ENCODE assay signal across 10 cellular contexts in the genomic region with DNA sequence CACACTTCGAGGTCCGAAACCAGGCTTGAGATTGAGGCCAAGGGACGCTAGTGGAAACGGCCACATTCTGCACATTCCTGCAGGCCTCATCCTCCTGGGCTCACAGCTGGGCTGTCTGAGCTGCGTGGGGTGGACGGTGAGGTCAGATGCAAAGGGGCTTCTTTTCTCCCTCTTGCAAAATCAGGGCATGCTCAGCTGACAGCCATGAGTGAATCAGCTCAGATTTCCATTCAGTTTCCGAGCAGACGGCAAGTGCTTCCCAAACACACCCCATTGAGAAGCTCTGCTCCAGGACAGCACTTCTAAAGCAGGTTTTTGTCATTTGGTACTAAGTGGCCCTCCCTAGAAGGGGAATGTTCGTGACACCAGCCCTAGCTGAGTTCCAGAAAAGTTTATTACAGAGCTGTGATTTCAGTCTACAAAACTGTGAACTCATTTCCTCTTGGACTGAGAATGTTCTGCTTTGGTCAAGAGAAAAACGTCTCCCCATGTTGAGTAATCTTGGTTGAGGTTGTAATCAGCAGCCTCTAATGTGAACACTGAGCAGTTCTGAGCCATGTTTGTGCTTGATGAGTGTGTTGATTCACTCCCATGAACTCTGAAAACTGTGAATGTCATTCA. TPM values are rescaled to one million over a fixed set of nuclear protein-coding genes. Genes with fewer than 3 reads are reported as not detected.
DNase-seq lines count a peak whose midpoint lies in the region; ATAC-seq and TF ChIP-seq lines count a peak whose summit lies in the region.
"Had no signal": no experiment of that assay in that cellular context is flagged by ENCODE, and none has a peak within 500 bp of the region (broad histone marks: within the 10 kb centered on the region; RNA-seq: fewer than 3 reads in every experiment).

No MANE protein-coding gene starts in this region.

- peak in 1 of 4 donors; percentile 28 for TF ChIP-seq POLR2A in upper lobe of left lung (IDR thresholded peaks at IDR 0.05)

- ATAC-seq in upper lobe of left lung (ENCODE audit: low FRiP score in 2 of 2) = peak; percentile 73 to 96
- ATAC-seq in GM19395 (IDR thresholded peaks at IDR 0.05; ENCODE audit: unreplicated experiment) = no peak

- H3K9me3 ChIP-seq in muscle layer of colon (ENCODE audit: low read length) = no peaks in the 10 kb centered on the region
- H3K9me3 ChIP-seq in upper lobe of left lung = no peaks in the 10 kb centered on the region

- H3K9ac ChIP-seq in muscle layer of colon (ENCODE audit: low read length) = no peak overlapping the region

- TF ChIP-seq EP300 in upper lobe of left lung (IDR thresholded peaks at IDR 0.05) = peak in 1 of 4 donors; percentile 64

- no peak for DNase-seq in RWPE1 (ENCODE audit: low spot score)
- peak; percentile 21 for DNase-seq in fibroblast of peridontal ligament (ENCODE audit: extremely low read depth)
- DNase-seq in upper lobe of left lung = peak in 1 of 2 donors; percentile 52
- DNase-seq in DMS79 treated with DMSO at 0.1 percent for 48 hours (lab: John Stamatoyannopoulos, UW) = no peak
- no peak for DNase-seq in GM19238 (ENCODE audit: insufficient read length, low spot score)
- no peak for DNase-seq in activated CD4-positive, alpha-beta T cell treated with anti-CD3 and anti-CD28 coated beads for 48 hours
- DNase-seq: activated CD8-positive, alpha-beta memory T cell treated with anti-CD3 and anti-CD28 coated beads for 24 hours had no signal

- TF ChIP-seq CTCF in RWPE1 (conservative IDR thresholded peaks at IDR 0.05; ENCODE audit: low read depth) (no peak), upper lobe of left lung (IDR thresholded peaks at IDR 0.05) (no peak)

- CTCF ChIA-PET in RWPE1 (lab: Yijun Ruan, JAX) = no interaction called here

- 26 to 38% methylated on average over 8 to 10 of the region's 10 CpGs for WGBS in upper lobe of left lung, 2 donors

- H3K27ac ChIP-seq in RWPE1 (peak overlapping the region; percentile 95), muscle layer of colon (ENCODE audit: low read depth, low read length) (peak overlapping the region; percentile 32), upper lobe of left lung (peak overlapping the region; percentile 35 to 68 (median 50))

- H3K4me1 ChIP-seq in muscle layer of colon (ENCODE audit: insufficient read depth, low read length) = peaks cover 3% of the 10 kb centered on the region
- peaks cover 0 to 11% (median 1%) of the 10 kb centered on the region in 4 donors for H3K4me1 ChIP-seq in upper lobe of left lung

- H3K27me3 ChIP-seq in muscle layer of colon (ENCODE audit: control insufficient read depth in 1 of 2, insufficient read depth in 2 of 2, low read length in 2 of 2) (no peaks in the 10 kb centered on the region), upper lobe of left lung (no peaks in the 10 kb centered on the region)

- no peak overlapping the region for H3K4me3 ChIP-seq in muscle layer of colon (ENCODE audit: low read depth in 1 of 2, low read length in 2 of 2)
- no peak overlapping the region for H3K4me3 ChIP-seq in upper lobe of left lung

- no peaks in the 10 kb centered on the region for H3K36me3 ChIP-seq in muscle layer of colon (ENCODE audit: insufficient read depth, low read length)
- H3K36me3 ChIP-seq in upper lobe of left lung = no peaks in the 10 kb centered on the region

- POLR2A ChIA-PET in RWPE1 (lab: Yijun Ruan, JAX; ENCODE audit: low non-redundant PET) = no interaction called here

RNA-seq across cellular contexts. Expression of gene PDPN, which starts 10.0 kb away (rescaled TPM):
- total RNA-seq in upper lobe of left lung = 10 to 100 TPM in 5 of 6 donors, 1 to 10 TPM in 1; 9.4 to 56.5 (median 34.2) TPM
- total RNA-seq: OCI-LY7 had no signal

Comparison
In these comparisons a context has a peak if more than half of its experiments do, and no peak if none do; other contexts are left out.
1. H3K27ac ChIP-seq: peak in every context shown above with its lines; median percentile 95 in RWPE1; 50 in upper lobe of left lung; 32 in muscle layer of colon.